ENCODE assay signal across 2 cellular contexts in genomic region chr22:42217752-42218280, GRCh38.
TF ChIP-seq lines count a peak whose summit lies in the region.

No MANE protein-coding gene starts in this region.

TF ChIP-seq in GM23338, 12 proteins besides CTCF, POLR2A, EP300 and RAD21:
- TF ChIP-seq ZNF114 (CRISPR knock-in tag; IDR thresholded peaks at IDR 0.05) (no peak), ZNF331 (CRISPR knock-in tag; IDR thresholded peaks at IDR 0.05; ENCODE audit: low read depth) (no peak), EZH2phosphoT487 (IDR thresholded peaks at IDR 0.05; ENCODE audit: unreplicated experiment) (no peak), CREB1 (CRISPR knock-in tag; IDR thresholded peaks at IDR 0.05; ENCODE audit: low read depth) (0 out of 2 replicates have a peak, but pooled peaks have one; percentile 42), STAT1 (IDR thresholded peaks at IDR 0.05; ENCODE audit: unreplicated experiment) (no peak)

TF ChIP-seq in K562, 482 proteins besides CTCF, POLR2A, EP300 and RAD21:
- no peak for TF ChIP-seq TCF15 (CRISPR knock-in tag; IDR thresholded peaks at IDR 0.05)
- TF ChIP-seq, protein P1, sequence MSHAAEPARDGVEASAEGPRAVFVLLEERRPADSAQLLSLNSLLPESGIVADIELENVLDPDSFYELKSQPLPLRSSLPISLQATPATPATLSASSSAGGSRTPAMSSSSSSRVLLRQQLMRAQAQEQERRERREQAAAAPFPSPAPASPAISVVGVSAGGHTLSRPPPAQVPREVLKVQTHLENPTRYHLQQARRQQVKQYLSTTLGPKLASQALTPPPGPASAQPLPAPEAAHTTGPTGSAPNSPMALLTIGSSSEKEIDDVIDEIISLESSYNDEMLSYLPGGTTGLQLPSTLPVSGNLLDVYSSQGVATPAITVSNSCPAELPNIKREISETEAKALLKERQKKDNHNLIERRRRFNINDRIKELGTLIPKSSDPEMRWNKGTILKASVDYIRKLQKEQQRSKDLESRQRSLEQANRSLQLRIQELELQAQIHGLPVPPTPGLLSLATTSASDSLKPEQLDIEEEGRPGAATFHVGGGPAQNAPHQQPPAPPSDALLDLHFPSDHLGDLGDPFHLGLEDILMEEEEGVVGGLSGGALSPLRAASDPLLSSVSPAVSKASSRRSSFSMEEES (CRISPR knock-in tag; IDR thresholded peaks at IDR 0.05), result peak; percentile 73
